Comparison of ENCODE assay signal across 8 cellular contexts in the genomic region with DNA sequence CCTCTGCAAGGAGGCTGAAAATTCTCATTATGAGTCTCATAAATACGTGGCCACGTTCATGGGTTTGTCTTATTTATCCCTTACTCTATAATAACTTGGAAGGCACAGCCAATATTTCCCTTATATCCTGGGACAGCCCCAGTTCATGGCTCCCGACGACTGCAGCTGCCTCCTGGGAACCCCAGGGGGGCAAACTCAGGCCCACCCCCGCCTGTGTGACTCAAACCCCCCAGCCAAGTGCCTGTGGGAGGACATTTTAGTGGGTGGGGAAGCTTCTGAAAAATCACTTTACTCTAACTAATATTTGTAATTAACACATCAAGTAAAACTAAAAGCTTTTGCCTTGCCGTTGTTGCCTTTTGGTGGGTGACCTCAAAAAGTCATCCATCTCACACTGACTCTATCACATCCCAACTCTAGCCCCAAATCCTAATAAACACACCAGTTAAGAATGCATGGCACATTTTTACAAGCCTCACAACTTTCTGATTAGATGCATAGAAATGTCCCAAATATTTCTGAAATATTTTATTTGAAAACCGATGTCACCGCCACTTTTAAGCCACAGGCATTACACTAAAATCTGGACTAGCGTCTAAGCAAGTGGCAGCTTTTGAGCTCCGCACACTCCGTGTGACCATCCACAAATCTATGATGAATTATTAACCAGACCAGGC. TPM values are rescaled to one million over a fixed set of nuclear protein-coding genes. Genes with fewer than 3 reads are reported as not detected.
DNase-seq lines count a peak whose midpoint lies in the region; ATAC-seq and TF ChIP-seq lines count a peak whose summit lies in the region.

No MANE protein-coding gene starts in this region.

- POLR2A ChIA-PET in CD4-positive, alpha-beta memory T cell (lab: Charles Lee; ENCODE audit: partially characterized antibody), result interaction anchor here (1.2 to 2.2 kb wide), 5 partner anchors 8 to 44 kb away, joined by 5 to 10 read pairs (median 6); no protein-coding TSS in a partner anchor

- H4K12ac ChIP-seq in trophoblast cell (ENCODE audit: low read depth, low read length), result no peak overlapping the region

- H3K9me3 ChIP-seq in CD4-positive, alpha-beta memory T cell (ENCODE audit: control insufficient read depth in 1 of 2, low read length in 2 of 2), result no peaks in the 10 kb centered on the region
- H3K9me3 ChIP-seq in trophoblast cell (ENCODE audit: insufficient read depth, low read depth, low read length), result peaks cover 6% of the 10 kb centered on the region

- H3K18ac ChIP-seq in trophoblast cell (ENCODE audit: low read length), result no peak overlapping the region

- H3K27me3 Mint-ChIP-seq in CD4-positive, alpha-beta memory T cell, result no peaks in the 10 kb centered on the region

- H3K36me3 Mint-ChIP-seq in CD4-positive, alpha-beta memory T cell, result peaks cover 34 to 57% of the 10 kb centered on the region in 2 donors

- H3K9ac ChIP-seq in trophoblast cell (ENCODE audit: low read length), result no peak overlapping the region

- no peaks in the 10 kb centered on the region for H3K27me3 ChIP-seq in CD4-positive, alpha-beta memory T cell (ENCODE audit: insufficient read depth, low read length)
- H3K27me3 ChIP-seq in trophoblast cell (ENCODE audit: insufficient read depth, low read length), result no peaks in the 10 kb centered on the region

- intact Hi-C loops in CD4-positive, alpha-beta memory T cell (cut with micrococcal nuclease), result loop anchor here (10.0 kb wide), 1 partner anchor 143 kb away; the partner anchor contains the start of gene C13orf46

- peak overlapping the region; percentile 4 for H4K8ac ChIP-seq in trophoblast cell (ENCODE audit: low read depth, low read length)

- peak overlapping the region; percentile 34 for H2BK120ac ChIP-seq in trophoblast cell (ENCODE audit: insufficient read depth, low read length, poor library complexity)

- H3K4me3 ChIP-seq in CD4-positive, alpha-beta memory T cell (ENCODE audit: low read length in 2 of 2), result no peak overlapping the region
- H3K4me3 ChIP-seq in epithelial cell of proximal tubule (ENCODE audit: low read depth, low read length) (peak overlapping the region; percentile 32), trophoblast cell (ENCODE audit: low read depth, low read length) (no peak overlapping the region)

- peaks cover 25% of the 10 kb centered on the region for H3K36me3 ChIP-seq in CD4-positive, alpha-beta memory T cell (ENCODE audit: insufficient read depth, low read length)
- H3K36me3 ChIP-seq in trophoblast cell (ENCODE audit: control insufficient read depth in 1 of 2, insufficient read depth in 2 of 2, low read length in 2 of 2), result peaks cover 3 to 10% of the 10 kb centered on the region in 2 experiments

- H3K14ac ChIP-seq in trophoblast cell (ENCODE audit: low read length), result no peak overlapping the region

- no peak for TF ChIP-seq CTCF in epithelial cell of proximal tubule (conservative IDR thresholded peaks at IDR 0.05; ENCODE audit: low read depth, low read length)

- no peak for DNase-seq in CD4-positive, alpha-beta memory T cell
- DNase-seq in LHCN-M2 (ENCODE audit: low read depth), result peak; percentile 73
- DNase-seq in epithelial cell of proximal tubule (ENCODE audit: low read depth), result no peak
- DNase-seq in trophoblast cell, result no peak
- no peak for DNase-seq in GDM1 (lab: John Stamatoyannopoulos, UW)
- no peak for DNase-seq in iPS-NIHi7 (ENCODE audit: extremely low spot score)
- DNase-seq in NCI-H510A (lab: John Stamatoyannopoulos, UW), result no peak

- H3K27ac Mint-ChIP-seq in CD4-positive, alpha-beta memory T cell, result peak overlapping the region; percentile 38 to 94 (median 69)

- H2BK12ac ChIP-seq in trophoblast cell (ENCODE audit: low read length), result peak overlapping the region; percentile 5

- H2AK5ac ChIP-seq in trophoblast cell (ENCODE audit: low read length), result no peak overlapping the region

- H2AFZ ChIP-seq in trophoblast cell (ENCODE audit: insufficient read depth, low read length, poor library complexity), result no peak overlapping the region

- no peak overlapping the region for H3K4ac ChIP-seq in trophoblast cell (ENCODE audit: low read depth, low read length)

- peaks cover 0 to 17% (median 0%) of the 10 kb centered on the region in 8 donors for H3K9me3 Mint-ChIP-seq in CD4-positive, alpha-beta memory T cell

- peaks cover 12% of the 10 kb centered on the region for H3K79me1 ChIP-seq in trophoblast cell (ENCODE audit: low read length)

- peak overlapping the region; percentile 71 for H2BK5ac ChIP-seq in trophoblast cell (ENCODE audit: low read depth, low read length, poor library complexity)

- H4K91ac ChIP-seq in trophoblast cell (ENCODE audit: low read depth, low read length), result peak overlapping the region; percentile 78

- H3K4me3 Mint-ChIP-seq in CD4-positive, alpha-beta memory T cell, result peak overlapping the region in 7 of 8 donors; percentile 2 to 79 (median 73)

- H3K23ac ChIP-seq in trophoblast cell (ENCODE audit: low read length), result no peak overlapping the region

- no CpG with 5 or more reads among the region's 11 CpGs for WGBS in trophoblast cell (ENCODE audit: extremely low coverage, insufficient coverage, insufficient read length)

- peak overlapping the region; percentile 10 for H3K27ac ChIP-seq in CD4-positive, alpha-beta memory T cell (ENCODE audit: low read depth, low read length)
- H3K27ac ChIP-seq in trophoblast cell (ENCODE audit: low read depth, low read length), result peak overlapping the region; percentile 94

- CTCF ChIA-PET in CD4-positive, alpha-beta memory T cell (lab: Charles Lee; ENCODE audit: partially characterized antibody), result interaction anchor here (0.9 to 1.2 kb wide), 2 partner anchors 8 to 51 kb away, joined by 3 to 4 read pairs; no protein-coding TSS in a partner anchor

- peaks cover 2% of the 10 kb centered on the region for H3K79me2 ChIP-seq in trophoblast cell (ENCODE audit: control insufficient read depth, insufficient read depth, low read length, poor library complexity)

- H3K4me1 ChIP-seq in CD4-positive, alpha-beta memory T cell (ENCODE audit: insufficient read depth, low read length), result peaks cover 83% of the 10 kb centered on the region
- H3K4me1 ChIP-seq in trophoblast cell (ENCODE audit: control insufficient read depth in 1 of 2, insufficient read depth in 2 of 2, low read length in 2 of 2), result peaks cover 22 to 37% of the 10 kb centered on the region in 2 experiments

- peaks cover 47 to 85% (median 67%) of the 10 kb centered on the region in 4 donors for H3K4me1 Mint-ChIP-seq in CD4-positive, alpha-beta memory T cell

- no peak overlapping the region for H3K4me2 ChIP-seq in trophoblast cell (ENCODE audit: low read length)

- no peak for ATAC-seq in GM19467 (IDR thresholded peaks at IDR 0.05; ENCODE audit: unreplicated experiment)

RNA-seq across cellular contexts. Expression of gene RASA3, which starts 14.2 kb away (rescaled TPM):
- total RNA-seq in CD4-positive, alpha-beta memory T cell, result 100 to 1,000 TPM; 171 to 174 TPM
- 100 to 1,000 TPM in 1 of 2 donors, 10 to 100 TPM in 1; 65.5 to 141 TPM for polyA plus RNA-seq in CD4-positive, alpha-beta memory T cell
- total RNA-seq in LHCN-M2 (2014; rRNA removed) (58.6 and 60.4 TPM in 2 replicates), epithelial cell of proximal tubule (25.7 and 26.8 TPM in 2 replicates)
- polyA plus RNA-seq in LHCN-M2 (2012), result 33.3 TPM
- polyA plus RNA-seq in trophoblast cell (2013), result 12.8 and 13.0 TPM in 2 replicates
